In the genomic region with DNA sequence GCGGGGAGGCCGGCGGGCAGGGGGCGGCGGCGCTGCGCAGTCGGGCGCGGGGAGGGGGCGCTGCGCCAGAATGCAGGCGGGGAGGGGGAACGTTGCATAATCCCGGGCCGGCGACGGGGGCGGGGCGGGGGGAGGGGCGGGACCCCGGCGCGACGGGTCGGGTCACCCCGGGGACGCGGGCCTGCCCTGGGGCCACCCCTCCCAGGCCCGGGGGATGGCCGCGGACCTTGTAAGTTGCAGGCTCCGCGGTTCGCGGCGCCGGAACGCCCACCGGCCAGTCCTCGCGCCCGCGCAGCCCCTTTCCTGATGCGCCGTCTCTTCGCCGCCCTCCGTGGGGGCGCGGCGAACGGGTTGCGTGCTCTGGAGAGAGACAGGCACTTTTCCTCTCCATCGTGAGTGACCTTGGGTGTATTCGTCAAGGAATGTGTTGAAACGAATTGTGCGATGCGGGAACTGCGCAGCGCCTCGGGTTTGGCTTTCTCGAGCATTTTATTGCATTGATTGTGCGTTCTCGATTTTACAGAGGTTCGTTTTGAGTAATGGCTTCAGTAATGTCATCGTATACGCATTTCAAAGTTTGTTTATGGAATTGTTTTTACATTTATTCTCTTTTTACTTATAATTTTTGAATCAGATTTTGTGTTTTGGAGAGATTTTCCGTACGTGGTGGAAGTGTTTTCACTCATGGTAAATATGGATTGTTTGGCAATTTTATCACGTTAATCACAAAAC, we compare ENCODE assay signal across 8 cellular contexts. TPM values are rescaled to one million over a fixed set of nuclear protein-coding genes. Genes with fewer than 3 reads are reported as not detected.
DNase-seq lines count a peak whose midpoint lies in the region; ATAC-seq, FAIRE-seq and TF ChIP-seq lines count a peak whose summit lies in the region.

No MANE protein-coding gene starts in this region.

- no peak for FAIRE-seq in frontal cortex (lab: Jason Lieb, UNC)

- peak in 3 of 5 donors; percentile 24 to 38 (median 31) for DNase-seq in CD4-positive, alpha-beta memory T cell
- DNase-seq in OCI-M1 (lab: John Stamatoyannopoulos, UW) (peak; percentile 74), frontal cortex (ENCODE audit: low spot score in 2 of 2) (peak; percentile 74 to 81), neural crest cell (ENCODE audit: low read depth, low spot score) (peak; percentile 63), tibial artery (peak; percentile 40 to 75)
- peak; percentile 19 for DNase-seq in activated gamma-delta T cell treated with anti-CD3 and anti-CD28 coated beads, Interleukin-2, amount 50 U/mL, for 16 hours (ENCODE audit: low read depth)

- ATAC-seq in GM19397 (IDR thresholded peaks at IDR 0.05; ENCODE audit: unreplicated experiment), result peak; percentile 31
- peak; percentile 19 for ATAC-seq in HG03469 (IDR thresholded peaks at IDR 0.05; ENCODE audit: unreplicated experiment)

- H3K4me3 Mint-ChIP-seq in CD4-positive, alpha-beta memory T cell, result peak overlapping the region; percentile 91 to 96 (median 94)
- H3K4me3 Mint-ChIP-seq in neural crest cell, result peak overlapping the region; percentile 98

- no peaks in the 10 kb centered on the region for H3K9me3 ChIP-seq in CD4-positive, alpha-beta memory T cell (ENCODE audit: control insufficient read depth in 1 of 2, low read length in 2 of 2)
- H3K9me3 ChIP-seq in tibial artery, result no peaks in the 10 kb centered on the region

- H3K27ac ChIP-seq in CD4-positive, alpha-beta memory T cell (ENCODE audit: low read depth, low read length), result peak overlapping the region; percentile 1
- peak overlapping the region; percentile 90 to 96 for H3K27ac ChIP-seq in tibial artery

- no peaks in the 10 kb centered on the region for H3K27me3 ChIP-seq in CD4-positive, alpha-beta memory T cell (ENCODE audit: insufficient read depth, low read length)
- no peaks in the 10 kb centered on the region for H3K27me3 ChIP-seq in tibial artery

- peak overlapping the region; percentile 48 to 50 for H3K4me3 ChIP-seq in CD4-positive, alpha-beta memory T cell (ENCODE audit: low read length in 2 of 2)
- peak overlapping the region; percentile 84 to 96 for H3K4me3 ChIP-seq in tibial artery

- peaks cover 0 to 9% of the 10 kb centered on the region in 2 donors for H3K36me3 Mint-ChIP-seq in CD4-positive, alpha-beta memory T cell
- H3K36me3 Mint-ChIP-seq in neural crest cell (ENCODE audit: low read depth), result no peaks in the 10 kb centered on the region

- H3K27ac Mint-ChIP-seq in CD4-positive, alpha-beta memory T cell, result peak overlapping the region; percentile 94 to 97 (median 95)
- peak overlapping the region; percentile 97 for H3K27ac Mint-ChIP-seq in neural crest cell (ENCODE audit: unreplicated experiment)

- peaks cover 11 to 46% (median 24%) of the 10 kb centered on the region in 4 donors for H3K4me1 Mint-ChIP-seq in CD4-positive, alpha-beta memory T cell
- peaks cover 37% of the 10 kb centered on the region for H3K4me1 Mint-ChIP-seq in neural crest cell

- H3K27me3 Mint-ChIP-seq in CD4-positive, alpha-beta memory T cell, result no peaks in the 10 kb centered on the region
- H3K27me3 Mint-ChIP-seq in neural crest cell (ENCODE audit: low read depth), result peaks cover 16% of the 10 kb centered on the region

- H3K9me3 Mint-ChIP-seq in CD4-positive, alpha-beta memory T cell, result peaks cover 0 to 2% (median 0%) of the 10 kb centered on the region in 8 donors
- H3K9me3 Mint-ChIP-seq in neural crest cell, result no peaks in the 10 kb centered on the region

- no peaks in the 10 kb centered on the region for H3K36me3 ChIP-seq in CD4-positive, alpha-beta memory T cell (ENCODE audit: insufficient read depth, low read length)
- no peaks in the 10 kb centered on the region for H3K36me3 ChIP-seq in tibial artery

- POLR2A ChIA-PET in CD4-positive, alpha-beta memory T cell (lab: Charles Lee; ENCODE audit: partially characterized antibody), result no interaction called here

- intact Hi-C loops in CD4-positive, alpha-beta memory T cell (cut with micrococcal nuclease), result loop anchor here (1.0 to 5.0 kb wide), 5 partner anchors 67 to 1442 kb away; partner anchors contain the start of genes CKS2 and GAS1
- intact Hi-C loops in tibial artery (cut with DNase I; ENCODE audit: low total_unique reads), result loop anchor here (2.0 kb wide), 1 partner anchor 146 kb away; the partner anchor contains the start of gene NXNL2

- no peak for TF ChIP-seq CTCF in neural crest cell (conservative IDR thresholded peaks at IDR 0.05)
- TF ChIP-seq CTCF in tibial artery (IDR thresholded peaks at IDR 0.05), result no peak

- peaks cover 13% of the 10 kb centered on the region for H3K4me1 ChIP-seq in CD4-positive, alpha-beta memory T cell (ENCODE audit: insufficient read depth, low read length)
- H3K4me1 ChIP-seq in tibial artery, result peaks cover 0 to 42% (median 23%) of the 10 kb centered on the region in 4 donors

- CTCF ChIA-PET in CD4-positive, alpha-beta memory T cell (lab: Charles Lee; ENCODE audit: partially characterized antibody), result no interaction called here

RNA-seq across cellular contexts. Expression of gene SPIN1, which starts 0.8 kb away (rescaled TPM):
- 10 to 100 TPM; 34.1 to 39.0 TPM for total RNA-seq in CD4-positive, alpha-beta memory T cell
- 10 to 100 TPM; 20.3 to 23.7 TPM for polyA plus RNA-seq in CD4-positive, alpha-beta memory T cell
- total RNA-seq in frontal cortex (351 TPM), neural crest cell (76.3 and 77.6 TPM in 2 replicates)

Comparison
In these comparisons a context has a peak if more than half of its experiments do, and no peak if none do; other contexts are left out.
1. Peak in every context shown above with its lines: DNase-seq, ATAC-seq, H3K4me3 ChIP-seq and H3K27ac ChIP-seq.
2. DNase-seq: peak in every context shown above with its lines; median percentile 78 in frontal cortex; 74 in OCI-M1; 63 in neural crest cell; 58 in tibial artery; 31 in CD4-positive, alpha-beta memory T cell; 19 in activated gamma-delta T cell treated with anti-CD3 and anti-CD28 coated beads, Interleukin-2, amount 50 U/mL, for 16 hours.